In genomic region chr21:33036430-33037162, GRCh38 we compare ENCODE assay signal across 9 cellular contexts. TPM values are rescaled to one million over a fixed set of nuclear protein-coding genes. Genes with fewer than 3 reads are reported as not detected.
A peak's percentile ranks its signal among the peaks of the same experiment; 100 is the strongest.
DNase-seq lines count a peak whose midpoint lies in the region; ATAC-seq and TF ChIP-seq lines count a peak whose summit lies in the region.
"Had no signal": no experiment of that assay in that cellular context is flagged by ENCODE, and none has a peak within 500 bp of the region (broad histone marks: within the 10 kb centered on the region; RNA-seq: fewer than 3 reads in every experiment).

No MANE protein-coding gene starts in this region.

- H3K36me3 ChIP-seq in PC-3 (ENCODE audit: low read depth, low read length) (no peaks in the 10 kb centered on the region), fibroblast of lung (ENCODE audit: control insufficient read depth, insufficient read depth, low read length) (no peaks in the 10 kb centered on the region), WERI-Rb-1 (no peaks in the 10 kb centered on the region)

- H4K20me1 ChIP-seq in PC-3 (ENCODE audit: low read length) (no peaks in the 10 kb centered on the region), fibroblast of lung (ENCODE audit: control insufficient read depth, extremely low read depth, insufficient read depth, low read length) (no peaks in the 10 kb centered on the region)

- CTCF ChIA-PET in PC-3 (lab: Charles Lee): no interaction called here

- POLR2A ChIA-PET in PC-3 (lab: Charles Lee; ENCODE audit: unreplicated experiment): no interaction called here

- H3K79me2 ChIP-seq in PC-3 (ENCODE audit: low read length) (no peaks in the 10 kb centered on the region), fibroblast of lung (ENCODE audit: control insufficient read depth, insufficient read depth, low read length) (no peaks in the 10 kb centered on the region)

- no peak overlapping the region for H3K4me3 ChIP-seq in PC-3 (ENCODE audit: low read length)
- no peak overlapping the region for H3K4me3 ChIP-seq in fibroblast of lung (replicated peaks in 1 of 4; ENCODE audit: control extremely low read depth in 1 of 4, insufficient read depth in 1 of 4, low read depth in 3 of 4, low read length in 4 of 4)
- no peak overlapping the region for H3K4me3 ChIP-seq in WERI-Rb-1 (ENCODE audit: low read depth, low read length)

- peak; percentile 31 to 40 for DNase-seq in activated T-cell treated with anti-CD3 and anti-CD28 coated beads, Interleukin-2, amount 50 U/mL, for 48 hours
- DNase-seq in activated T-cell treated with anti-CD3 and anti-CD28 coated beads, Interleukin-2, amount 50 U/mL, for 24 hours: no peak
- DNase-seq in PC-3 (peak; percentile 57), fibroblast of lung (ENCODE audit: low read depth in 2 of 2) (peak; percentile 29 to 75), NCI-H1105 (lab: John Stamatoyannopoulos, UW) (no peak), WERI-Rb-1 (no peak), germinal center (ENCODE audit: low spot score) (no peak)
- DNase-seq in stimulated activated naive CD8-positive, alpha-beta T cell treated with anti-CD3 and anti-CD28 coated beads, Interleukin-15, Interleukin-2, amounts not matched to agents 100 U/mL and 50 U/mL, for 24 hours: peak; percentile 26

- no peak overlapping the region for H3K4me3 Mint-ChIP-seq in activated T-cell treated with anti-CD3 and anti-CD28 coated beads, Interleukin-2, amount 50 U/mL, for 24 hours

- no peaks in the 10 kb centered on the region for H3K9me3 ChIP-seq in PC-3 (ENCODE audit: low read length)
- no peaks in the 10 kb centered on the region for H3K9me3 ChIP-seq in fibroblast of lung (ENCODE audit: control insufficient read depth, insufficient read depth, low read depth, low read length)
- H3K9me3 ChIP-seq in WERI-Rb-1 (ENCODE audit: severe bottlenecking): no peaks in the 10 kb centered on the region

- H3K27me3 Mint-ChIP-seq in activated T-cell treated with anti-CD3 and anti-CD28 coated beads, Interleukin-2, amount 50 U/mL, for 24 hours: peaks cover 50% of the 10 kb centered on the region

- TF ChIP-seq CTCF in PC-3 (conservative IDR thresholded peaks at IDR 0.05; ENCODE audit: low read depth, low read length) (no peak), fibroblast of lung (conservative IDR thresholded peaks at IDR 0.05 in 1 of 2, IDR thresholded peaks at IDR 0.05 in 1 of 2; ENCODE audit: low read depth in 1 of 2, low read length in 2 of 2) (no peak), WERI-Rb-1 (IDR thresholded peaks at IDR 0.05; ENCODE audit: low read depth, low read length) (no peak)

- H2AFZ ChIP-seq in PC-3 (ENCODE audit: low read length) (no peak overlapping the region), fibroblast of lung (ENCODE audit: low read length) (peak overlapping the region; percentile 49)

- no TSS peak for BruUV-seq in PC-3 (replicated peaks; lab: Mats Ljungman, UMichigan)

- H3K4me1 ChIP-seq in PC-3 (ENCODE audit: insufficient read depth, low read length) (peaks cover 11% of the 10 kb centered on the region), fibroblast of lung (ENCODE audit: control insufficient read depth, extremely low read depth, insufficient read depth, low read length) (peaks cover 7% of the 10 kb centered on the region)

- no peaks in the 10 kb centered on the region for H3K36me3 Mint-ChIP-seq in activated T-cell treated with anti-CD3 and anti-CD28 coated beads, Interleukin-2, amount 50 U/mL, for 24 hours (ENCODE audit: low read depth)

- no peaks in the 10 kb centered on the region for H3K9me2 ChIP-seq in PC-3 (replicated peaks; ENCODE audit: low read length)

- H3K4me2 ChIP-seq in PC-3 (ENCODE audit: low read length) (peak overlapping the region; percentile 50), fibroblast of lung (ENCODE audit: extremely low read depth, insufficient read depth, low read length) (peak overlapping the region; percentile 25)

- intact Hi-C loops in PC-3 (cut with micrococcal nuclease): no loop called here

- peak; percentile 99 for ATAC-seq in PC-3
- peak; percentile 84 for ATAC-seq in stimulated activated naive CD8-positive, alpha-beta T cell treated with anti-CD3 and anti-CD28 coated beads, Interleukin-15, Interleukin-2, amounts not matched to agents 100 U/mL and 50 U/mL, for 24 hours

- H3K27me3 ChIP-seq in PC-3 (ENCODE audit: low read length) (peaks cover 9% of the 10 kb centered on the region), fibroblast of lung (ENCODE audit: control insufficient read depth, insufficient read depth, low read length) (peaks cover 28% of the 10 kb centered on the region), WERI-Rb-1 (ENCODE audit: insufficient read depth, low read depth, severe bottlenecking) (no peaks in the 10 kb centered on the region)

- peaks cover 10% of the 10 kb centered on the region for H3K4me1 Mint-ChIP-seq in activated T-cell treated with anti-CD3 and anti-CD28 coated beads, Interleukin-2, amount 50 U/mL, for 24 hours (ENCODE audit: low read depth)

- H3F3A ChIP-seq in PC-3 (ENCODE audit: low read length, unreplicated experiment): no peaks in the 10 kb centered on the region

- H3K9ac ChIP-seq in PC-3 (ENCODE audit: low read length) (no peak overlapping the region), fibroblast of lung (ENCODE audit: insufficient read depth, low read length) (no peak overlapping the region)

- H3K27ac Mint-ChIP-seq in activated T-cell treated with anti-CD3 and anti-CD28 coated beads, Interleukin-2, amount 50 U/mL, for 24 hours: no peak overlapping the region

- H3K9me3 Mint-ChIP-seq in activated T-cell treated with anti-CD3 and anti-CD28 coated beads, Interleukin-2, amount 50 U/mL, for 24 hours: no peaks in the 10 kb centered on the region

- H3K27ac ChIP-seq in PC-3 (ENCODE audit: low read length) (no peak overlapping the region), fibroblast of lung (ENCODE audit: insufficient read depth, low read length) (no peak overlapping the region), WERI-Rb-1 (no peak overlapping the region)
- H3K27ac ChIP-seq: C4-2B had no signal

RNA-seq across cellular contexts. Expression of gene OLIG2, which starts 10.9 kb away (rescaled TPM):
- total RNA-seq in PC-3 (2014; rRNA removed) (not detected in 2 replicates), fibroblast of lung (not detected in 2 replicates)
- polyA plus RNA-seq in fibroblast of lung: not detected in 2 replicates
- polyA plus RNA-seq in fibroblast of lung (2012): not detected in 2 replicates
- polyA minus RNA-seq in fibroblast of lung (ENCODE audit: low replicate concordance): not detected in 2 replicates

RNA-seq across cellular contexts. Expression of gene OLIG1, which starts 33.3 kb away (rescaled TPM):
- total RNA-seq in PC-3 (2014; rRNA removed) (2.3 TPM in 1 of 2 replicates, not detected in the other), fibroblast of lung (not detected in 2 replicates)
- not detected in 2 replicates for polyA plus RNA-seq in fibroblast of lung
- polyA plus RNA-seq in fibroblast of lung (2012): not detected in 2 replicates
- not detected in 2 replicates for polyA minus RNA-seq in fibroblast of lung (ENCODE audit: low replicate concordance)

Comparison
In these comparisons a context has a peak if more than half of its experiments do, and no peak if none do; other contexts are left out.
1. DNase-seq: peak in activated T-cell treated with anti-CD3 and anti-CD28 coated beads, Interleukin-2, amount 50 U/mL, for 48 hours (2 of 2), PC-3 (single experiment), fibroblast of lung (2 of 2) and stimulated activated naive CD8-positive, alpha-beta T cell treated with anti-CD3 and anti-CD28 coated beads, Interleukin-15, Interleukin-2, amounts not matched to agents 100 U/mL and 50 U/mL, for 24 hours (single experiment); none in activated T-cell treated with anti-CD3 and anti-CD28 coated beads, Interleukin-2, amount 50 U/mL, for 24 hours (single experiment), NCI-H1105 (single experiment), WERI-Rb-1 (single experiment) and germinal center (single experiment).